In genomic region chr11:42974510-42974909, GRCh38 we compare ENCODE assay signal across 1 cellular context.
TF ChIP-seq lines count a peak whose summit lies in the region.

No MANE protein-coding gene starts in this region.

TF ChIP-seq in WTC11, 78 proteins besides CTCF, POLR2A, EP300 and RAD21 (continued from another document):
- no peak for TF ChIP-seq AFF4 (CRISPR knock-in tag; IDR thresholded peaks at IDR 0.05; ENCODE audit: borderline replicate concordance)
- TF ChIP-seq SOX15 (CRISPR knock-in tag; IDR thresholded peaks at IDR 0.05): no peak
- no peak for TF ChIP-seq CBFB (CRISPR knock-in tag; IDR thresholded peaks at IDR 0.05; ENCODE audit: low read depth)
- no peak for TF ChIP-seq ZNF396 (CRISPR knock-in tag; IDR thresholded peaks at IDR 0.05; ENCODE audit: borderline replicate concordance)
- TF ChIP-seq FOXK1 (CRISPR knock-in tag; IDR thresholded peaks at IDR 0.05): no peak
- no peak for TF ChIP-seq HMGXB4 (CRISPR knock-in tag; IDR thresholded peaks at IDR 0.05)
- TF ChIP-seq JAZF1 (CRISPR knock-in tag; IDR thresholded peaks at IDR 0.05): no peak
- TF ChIP-seq NR3C1 (CRISPR knock-in tag; conservative IDR thresholded peaks at IDR 0.05; ENCODE audit: low read depth): no peak
- TF ChIP-seq TEAD4 (CRISPR knock-in tag; IDR thresholded peaks at IDR 0.05): no peak
- no peak for TF ChIP-seq ATF6 (CRISPR knock-in tag; IDR thresholded peaks at IDR 0.05)
- TF ChIP-seq TP53 (CRISPR knock-in tag; IDR thresholded peaks at IDR 0.05): no peak
- no peak for TF ChIP-seq MAX (CRISPR knock-in tag; IDR thresholded peaks at IDR 0.05)
- TF ChIP-seq FOXP1 (CRISPR knock-in tag; IDR thresholded peaks at IDR 0.05; ENCODE audit: borderline replicate concordance): no peak
- no peak for TF ChIP-seq NR1H2 (CRISPR knock-in tag; IDR thresholded peaks at IDR 0.05)
